In genomic region chr7:128188396-128189230, GRCh38 we compare ENCODE assay signal across 19 cellular contexts. TPM values are rescaled to one million over a fixed set of nuclear protein-coding genes. Genes with fewer than 3 reads are reported as not detected.
"Had no signal": no experiment of that assay in that cellular context is flagged by ENCODE, and none has a peak within 500 bp of the region (broad histone marks: within the 10 kb centered on the region; RNA-seq: fewer than 3 reads in every experiment).

No MANE protein-coding gene starts in this region.

- H3K4me3 Mint-ChIP-seq: activated CD4-positive, alpha-beta T cell treated with anti-CD3 and anti-CD28 coated beads, Interleukin-2, amount 10 ng/mL, durations not matched to agents 7 days and 5 days; activated naive CD8-positive, alpha-beta T cell; brain; central memory CD8-positive, alpha-beta T cell; mesothelial cell of epicardium; T-helper 2 cell treated with Interferon-gamma antibody and Interleukin-4, amounts not matched to agents 5 μg/mL and 100 μg/mL, for 36 hours had no signal

- H3K4me1 ChIP-seq: heart left ventricle, lower lobe of right lung, testis, upper lobe of left lung had no signal

- H3K27ac Mint-ChIP-seq: activated CD4-positive, alpha-beta T cell treated with anti-CD3 and anti-CD28 coated beads, Interleukin-2, amount 10 ng/mL, durations not matched to agents 7 days and 5 days; activated naive CD8-positive, alpha-beta T cell; brain; mesothelial cell of epicardium; T-helper 2 cell treated with Interferon-gamma antibody and Interleukin-4, amounts not matched to agents 5 μg/mL and 100 μg/mL, for 36 hours had no signal

- DNase-seq: activated CD4-positive, alpha-beta T cell treated with anti-CD3 and anti-CD28 coated beads, Interleukin-2, amount 10 ng/mL, durations not matched to agents 7 days and 5 days; amygdala; heart left ventricle; left colon; lower lobe of right lung; right cardiac atrium; stimulated activated naive CD8-positive, alpha-beta T cell treated with anti-CD3 and anti-CD28 coated beads, Interleukin-15, Interleukin-2, amounts not matched to agents 100 U/mL and 50 U/mL, for 24 hours; testis had no signal

- H3K9me3 ChIP-seq: lower lobe of right lung, testis, upper lobe of left lung had no signal

- H3K4me3 ChIP-seq: heart left ventricle, lower lobe of right lung, smooth muscle cell, testis, upper lobe of left lung had no signal

- H3K36me3 ChIP-seq: heart left ventricle, lower lobe of right lung, upper lobe of left lung had no signal

- H3K27ac ChIP-seq: heart left ventricle, lower lobe of right lung, testis, upper lobe of left lung had no signal

- H3K27me3 ChIP-seq: testis, upper lobe of left lung had no signal

- H3K36me3 Mint-ChIP-seq: activated naive CD8-positive, alpha-beta T cell; brain; mesothelial cell of epicardium had no signal

- H3K4me1 Mint-ChIP-seq: activated CD4-positive, alpha-beta T cell treated with anti-CD3 and anti-CD28 coated beads, Interleukin-2, amount 10 ng/mL, durations not matched to agents 7 days and 5 days; brain; central memory CD8-positive, alpha-beta T cell; mesothelial cell of epicardium had no signal

- ATAC-seq: heart left ventricle; left colon; right cardiac atrium; stimulated activated naive CD8-positive, alpha-beta T cell treated with anti-CD3 and anti-CD28 coated beads, Interleukin-15, Interleukin-2, amounts not matched to agents 100 U/mL and 50 U/mL, for 24 hours had no signal

RNA-seq across cellular contexts. Expression of gene LEP, which starts 52.5 kb away (rescaled TPM):
- total RNA-seq: activated CD4-positive, alpha-beta T cell treated with anti-CD3 and anti-CD28 coated beads, Interleukin-2, amount 10 ng/mL, durations not matched to agents 7 days and 5 days; epithelial cell of proximal tubule; frontal cortex; lower lobe of right lung; mesothelial cell of epicardium; myocyte; SK-MEL-5; smooth muscle cell; upper lobe of left lung had no signal
- polyA plus RNA-seq: smooth muscle cell had no signal
